Comparison of ENCODE assay signal across 22 cellular contexts in genomic region chr9:35612843-35613242, GRCh38. TPM values are rescaled to one million over a fixed set of nuclear protein-coding genes. Genes with fewer than 3 reads are reported as not detected.
A peak's percentile ranks its signal among the peaks of the same experiment; 100 is the strongest.
DNase-seq lines count a peak whose midpoint lies in the region; ATAC-seq, FAIRE-seq and TF ChIP-seq lines count a peak whose summit lies in the region.
"Had no signal": no experiment of that assay in that cellular context is flagged by ENCODE, and none has a peak within 500 bp of the region (broad histone marks: within the 10 kb centered on the region; RNA-seq: fewer than 3 reads in every experiment).

No MANE protein-coding gene starts in this region.

- CTCF ChIA-PET in HepG2 (lab: Yijun Ruan, JAX; ENCODE audit: low intra/inter-chr PET ratio, low total read pairs), result no interaction called here

- no peaks in the 10 kb centered on the region for H3K79me2 ChIP-seq in HepG2 (ENCODE audit: insufficient read depth, low read length)

- no TSS peak for BruUV-seq in HepG2 (replicated peaks; lab: Mats Ljungman, UMichigan)

- no peaks in the 10 kb centered on the region for H3K4me1 ChIP-seq in HepG2 (ENCODE audit: insufficient read depth, low read length)
- H3K4me1 ChIP-seq in right lobe of liver, result no peaks in the 10 kb centered on the region

- no peaks in the 10 kb centered on the region for H3K27me3 Mint-ChIP-seq in naive B cell
- H3K27me3 Mint-ChIP-seq in activated T-helper 2 cell treated with anti-CD3 and anti-CD28 coated beads, Interferon-gamma antibody, Interleukin-2, Interleukin-4, amounts not matched to agents 10 μg/mL and 5 μg/mL and 100 μg/mL, durations not matched to agents 14 hours and 24 hours and 36 hours (ENCODE audit: low read depth), result no peaks in the 10 kb centered on the region
- H3K27me3 Mint-ChIP-seq: CD4-positive, CD25-positive, alpha-beta regulatory T cell had no signal

- no peaks in the 10 kb centered on the region for H3K9me3 Mint-ChIP-seq in naive B cell
- H3K9me3 Mint-ChIP-seq in activated T-helper 2 cell treated with anti-CD3 and anti-CD28 coated beads, Interferon-gamma antibody, Interleukin-2, Interleukin-4, amounts not matched to agents 10 μg/mL and 5 μg/mL and 100 μg/mL, durations not matched to agents 14 hours and 24 hours and 36 hours, result no peaks in the 10 kb centered on the region

- TF ChIP-seq EP300 in HepG2 (IDR thresholded peaks at IDR 0.05; ENCODE audit: low read depth in 2 of 2, low read length in 2 of 2), result no peak
- TF ChIP-seq EP300 in HepG2 (CRISPR knock-in tag; IDR thresholded peaks at IDR 0.05; ENCODE audit: borderline replicate concordance), result no peak

- intact Hi-C loops in HepG2 (cut with micrococcal nuclease; ENCODE audit: unreplicated experiment), result no loop called here
- intact Hi-C loops in right lobe of liver (cut with DNase I), result no loop called here
- intact Hi-C loops in activated T-helper 2 cell treated with anti-CD3 and anti-CD28 coated beads, Interferon-gamma antibody, Interleukin-2, Interleukin-4, amounts not matched to agents 10 μg/mL and 5 μg/mL and 100 μg/mL, durations not matched to agents 14 hours and 24 hours and 36 hours (cut with micrococcal nuclease), result no loop called here

- peaks cover 62 to 80% (median 78%) of the 10 kb centered on the region in 3 donors for H3K4me1 Mint-ChIP-seq in naive B cell
- peaks cover 31% of the 10 kb centered on the region for H3K4me1 Mint-ChIP-seq in activated T-helper 2 cell treated with anti-CD3 and anti-CD28 coated beads, Interferon-gamma antibody, Interleukin-2, Interleukin-4, amounts not matched to agents 10 μg/mL and 5 μg/mL and 100 μg/mL, durations not matched to agents 14 hours and 24 hours and 36 hours (ENCODE audit: low read depth)

- 35% methylated on average over 2 of the region's 2 CpGs for WGBS in HepG2 (ENCODE audit: low lambda C conversion rate)
- WGBS in right lobe of liver (ENCODE audit: insufficient coverage, low coverage, low lambda C conversion rate, missing lambda C conversion rate), result 60% methylated on average over 1 of the region's 2 CpGs

- H3K4me3 ChIP-seq in HepG2 (replicated peaks in 1 of 3; ENCODE audit: insufficient read depth in 1 of 3, low read depth in 2 of 3, low read length in 3 of 3) (no peak overlapping the region), right lobe of liver (no peak overlapping the region)
- H3K4me3 ChIP-seq: GM23248, MG63 had no signal

- TF ChIP-seq RAD21 in HepG2 (CRISPR knock-in tag; IDR thresholded peaks at IDR 0.05), result no peak

- peak overlapping the region in 4 of 8 donors; percentile 48 to 99 (median 68) for H3K4me3 Mint-ChIP-seq in naive B cell
- no peak overlapping the region for H3K4me3 Mint-ChIP-seq in activated T-helper 2 cell treated with anti-CD3 and anti-CD28 coated beads, Interferon-gamma antibody, Interleukin-2, Interleukin-4, amounts not matched to agents 10 μg/mL and 5 μg/mL and 100 μg/mL, durations not matched to agents 14 hours and 24 hours and 36 hours (ENCODE audit: low read depth)

- no peak overlapping the region for H3K4me2 ChIP-seq in HepG2 (ENCODE audit: low read depth, low read length)
- H3K4me2 ChIP-seq: SK-N-SH had no signal

- H3K9me3 ChIP-seq in HepG2 (ENCODE audit: low read length), result no peaks in the 10 kb centered on the region
- H3K9me3 ChIP-seq in right lobe of liver, result no peaks in the 10 kb centered on the region
- H3K9me3 ChIP-seq: MG63, SK-N-SH had no signal

- no peak for DNase-seq in HepG2 (ENCODE audit: low spot score)
- DNase-seq in right lobe of liver, result no peak
- DNase-seq in naive B cell, result no peak
- no peak for DNase-seq in activated T-helper 2 cell treated with anti-CD3 and anti-CD28 coated beads, Interferon-gamma antibody, Interleukin-2, Interleukin-4, amounts not matched to agents 10 μg/mL and 5 μg/mL and 100 μg/mL, durations not matched to agents 14 hours and 24 hours and 36 hours (ENCODE audit: low spot score)
- DNase-seq in globus pallidus (ENCODE audit: low spot score), result no peak
- DNase-seq: ACHN; CD4-positive, CD25-positive, alpha-beta regulatory T cell; GM23248; H7; KG1; MG63; NCI-H2029; NCI-H446; NCI-H524 treated with DMSO at 0.1 percent for 48 hours; NCI-H774; SK-N-SH had no signal

- peaks cover 0 to 43% of the 10 kb centered on the region in 2 experiments; a peak in 3 of 5 replicates for H3K27me3 ChIP-seq in HepG2 (ENCODE audit: control insufficient read depth in 1 of 2, insufficient read depth in 2 of 2, low read length in 2 of 2)
- H3K27me3 ChIP-seq in right lobe of liver, result no peaks in the 10 kb centered on the region
- H3K27me3 ChIP-seq: MG63 had no signal

- TF ChIP-seq CTCF in HepG2 (CRISPR knock-in tag; IDR thresholded peaks at IDR 0.05) (no peak), right lobe of liver (IDR thresholded peaks at IDR 0.05) (no peak)

- H3K9ac ChIP-seq in HepG2 (ENCODE audit: insufficient read depth, low read depth, low read length), result no peak overlapping the region
- H3K9ac ChIP-seq: GM23248, SK-N-SH had no signal

- peaks cover 25 to 55% of the 10 kb centered on the region in 2 donors for H3K36me3 Mint-ChIP-seq in naive B cell
- peaks cover 30% of the 10 kb centered on the region for H3K36me3 Mint-ChIP-seq in activated T-helper 2 cell treated with anti-CD3 and anti-CD28 coated beads, Interferon-gamma antibody, Interleukin-2, Interleukin-4, amounts not matched to agents 10 μg/mL and 5 μg/mL and 100 μg/mL, durations not matched to agents 14 hours and 24 hours and 36 hours (ENCODE audit: low read depth)
- H3K36me3 Mint-ChIP-seq: CD4-positive, CD25-positive, alpha-beta regulatory T cell had no signal

- POLR2A ChIA-PET in HepG2 (lab: Yijun Ruan, JAX), result no interaction called here

- in situ Hi-C loops in HepG2 (cut with HindIII; ENCODE audit: extremely low pct_ligation_motif_present, low pct_unique_long_range_greater_than_20kb), result no loop called here

- H4K20me1 ChIP-seq in HepG2 (ENCODE audit: insufficient read depth, low read length), result no peaks in the 10 kb centered on the region

- H2AFZ ChIP-seq in HepG2 (ENCODE audit: low read length), result no peak overlapping the region
- H2AFZ ChIP-seq: GM23248 had no signal

- peak overlapping the region in 4 of 6 donors; percentile 47 to 95 (median 87) for H3K27ac Mint-ChIP-seq in naive B cell
- H3K27ac Mint-ChIP-seq in activated T-helper 2 cell treated with anti-CD3 and anti-CD28 coated beads, Interferon-gamma antibody, Interleukin-2, Interleukin-4, amounts not matched to agents 10 μg/mL and 5 μg/mL and 100 μg/mL, durations not matched to agents 14 hours and 24 hours and 36 hours, result no peak overlapping the region

- TF ChIP-seq POLR2A in HepG2 (IDR thresholded peaks at IDR 0.05; ENCODE audit: insufficient read depth in 1 of 2, low read depth in 2 of 2, low read length in 2 of 2) (no peak), right lobe of liver (IDR thresholded peaks at IDR 0.05) (no peak)

- H3K27ac ChIP-seq in HepG2 (ENCODE audit: extremely low read length, insufficient read depth, low read length), result no peak overlapping the region
- no peak overlapping the region for H3K27ac ChIP-seq in right lobe of liver
- H3K27ac ChIP-seq: 22Rv1, GM23248 had no signal

- peaks cover 3 to 12% of the 10 kb centered on the region in 2 experiments; a peak in 3 of 5 replicates for H3K36me3 ChIP-seq in HepG2 (replicated peaks in 1 of 2; ENCODE audit: control insufficient read depth in 1 of 2, insufficient read depth in 2 of 2, low read length in 2 of 2)
- H3K36me3 ChIP-seq in right lobe of liver, result peaks cover 0 to 15% (median 6%) of the 10 kb centered on the region in 4 donors

- no peak for FAIRE-seq in HepG2 (lab: Jason Lieb, UNC)
- FAIRE-seq: GM18507, RCC 7860 had no signal

- ATAC-seq in HepG2 (no peak), right lobe of liver (no peak), naive B cell (ENCODE audit: low read depth in 2 of 2) (no peak), HG02642 (IDR thresholded peaks at IDR 0.05; ENCODE audit: poor library complexity, unreplicated experiment) (no peak)

RNA-seq across cellular contexts. Expression of gene CD72, which starts 5.4 kb away (rescaled TPM):
- total RNA-seq in HepG2 (2016; rRNA removed; fragmentation: Illumina TruSeq; extraction: Trizol) (0.18 TPM in 1 of 2 replicates, not detected in the other), right lobe of liver (1 to 10 TPM in 4 of 6 experiments, under 1 TPM in 2; 0.60 to 6.9 (median 2.3) TPM)
- total RNA-seq in HepG2 (2016; cell fraction: cytosol; rRNA removed; fragmentation: Illumina TruSeq; extraction: Trizol; ENCODE audit: low read depth), result not detected in 2 replicates
- total RNA-seq in HepG2 (2016; cell fraction: insoluble cytoplasmic fraction; rRNA removed; fragmentation: Illumina TruSeq; extraction: Trizol), result 0.17 TPM in 1 of 2 replicates, not detected in the other
- not detected in 2 replicates for total RNA-seq in HepG2 (2016; cell fraction: membrane; rRNA removed; fragmentation: Illumina TruSeq; extraction: Trizol)
- 1.0 TPM in 1 of 2 replicates, not detected in the other for total RNA-seq in HepG2 (2016; cell fraction: nucleus; rRNA removed; fragmentation: Illumina TruSeq; extraction: Trizol)
- polyA plus RNA-seq in HepG2 (2011; rRNA removed) (0.82 and 1.1 TPM in 2 replicates), naive B cell (ENCODE audit: low read depth in 6 of 6) (100 to 1,000 TPM; 293 to 418 (median 315) TPM)
- 0.19 and 0.32 TPM in 2 replicates for polyA plus RNA-seq in HepG2 (2011; cell fraction: cytosol; rRNA removed)
- polyA plus RNA-seq in HepG2 (2011; cell fraction: nucleus; rRNA removed), result 2.3 and 3.2 TPM in 2 replicates
- polyA plus RNA-seq in HepG2 (2012), result 0.19 and 0.71 TPM in 2 replicates
- polyA plus RNA-seq in HepG2 (2016; cell fraction: cytosol; fragmentation: Illumina TruSeq; extraction: Trizol; ENCODE audit: low read depth), result not detected in 2 replicates
- polyA plus RNA-seq in HepG2 (2016; cell fraction: insoluble cytoplasmic fraction; fragmentation: Illumina TruSeq; extraction: Trizol; ENCODE audit: low read depth), result not detected in 2 replicates
- polyA plus RNA-seq in HepG2 (2016; cell fraction: membrane; fragmentation: Illumina TruSeq; extraction: Trizol; ENCODE audit: low read depth), result not detected in 2 replicates
- 0.67 TPM in 1 of 2 replicates, not detected in the other for polyA plus RNA-seq in HepG2 (2016; cell fraction: nucleus; fragmentation: Illumina TruSeq; extraction: Trizol; ENCODE audit: insufficient read depth, low read depth)
- polyA minus RNA-seq in HepG2 (2011; rRNA and poly(A)+ RNA removed; ENCODE audit: low replicate concordance), result 0.23 and 0.64 TPM in 2 replicates
- polyA minus RNA-seq in HepG2 (2011; cell fraction: cytosol; rRNA and poly(A)+ RNA removed), result not detected in 2 replicates
- polyA minus RNA-seq in HepG2 (2011; cell fraction: nucleus; rRNA and poly(A)+ RNA removed), result 1.7 and 2.4 TPM in 2 replicates
- 11.3 and 11.4 TPM in 2 replicates for total RNA-seq in activated T-helper 2 cell treated with anti-CD3 and anti-CD28 coated beads, Interferon-gamma antibody, Interleukin-2, Interleukin-4, amounts not matched to agents 10 μg/mL and 5 μg/mL and 100 μg/mL, durations not matched to agents 14 hours and 24 hours and 36 hours

RNA-seq across cellular contexts. Expression of gene TESK1, which starts 7.8 kb away (rescaled TPM):
- total RNA-seq in HepG2 (2016; rRNA removed; fragmentation: Illumina TruSeq; extraction: Trizol), result 3.1 and 7.3 TPM in 2 replicates
- 8.5 and 8.9 TPM in 2 replicates for total RNA-seq in HepG2 (2016; cell fraction: cytosol; rRNA removed; fragmentation: Illumina TruSeq; extraction: Trizol; ENCODE audit: low read depth)
- 3.0 and 7.7 TPM in 2 replicates for total RNA-seq in HepG2 (2016; cell fraction: insoluble cytoplasmic fraction; rRNA removed; fragmentation: Illumina TruSeq; extraction: Trizol)
- 12.5 and 13.0 TPM in 2 replicates for total RNA-seq in HepG2 (2016; cell fraction: membrane; rRNA removed; fragmentation: Illumina TruSeq; extraction: Trizol)
- total RNA-seq in HepG2 (2016; cell fraction: nucleus; rRNA removed; fragmentation: Illumina TruSeq; extraction: Trizol), result 8.3 and 9.6 TPM in 2 replicates
- polyA plus RNA-seq in HepG2 (2011; rRNA removed), result 13.6 and 17.7 TPM in 2 replicates
- polyA plus RNA-seq in HepG2 (2011; cell fraction: cytosol; rRNA removed), result 7.5 and 8.6 TPM in 2 replicates
- 84.3 and 90.2 TPM in 2 replicates for polyA plus RNA-seq in HepG2 (2011; cell fraction: nucleus; rRNA removed)
- 16.5 and 24.7 TPM in 2 replicates for polyA plus RNA-seq in HepG2 (2012)
- polyA plus RNA-seq in HepG2 (2016; cell fraction: cytosol; fragmentation: Illumina TruSeq; extraction: Trizol; ENCODE audit: low read depth), result 12.4 and 13.5 TPM in 2 replicates
- polyA plus RNA-seq in HepG2 (2016; cell fraction: insoluble cytoplasmic fraction; fragmentation: Illumina TruSeq; extraction: Trizol; ENCODE audit: low read depth), result 7.5 and 8.7 TPM in 2 replicates
- 19.0 and 21.4 TPM in 2 replicates for polyA plus RNA-seq in HepG2 (2016; cell fraction: membrane; fragmentation: Illumina TruSeq; extraction: Trizol; ENCODE audit: low read depth)
- 34.7 and 41.3 TPM in 2 replicates for polyA plus RNA-seq in HepG2 (2016; cell fraction: nucleus; fragmentation: Illumina TruSeq; extraction: Trizol; ENCODE audit: insufficient read depth, low read depth)
- 11.7 and 13.6 TPM in 2 replicates for polyA minus RNA-seq in HepG2 (2011; rRNA and poly(A)+ RNA removed; ENCODE audit: low replicate concordance)
- polyA minus RNA-seq in HepG2 (2011; cell fraction: cytosol; rRNA and poly(A)+ RNA removed), result 4.0 and 5.1 TPM in 2 replicates
- polyA minus RNA-seq in HepG2 (2011; cell fraction: nucleus; rRNA and poly(A)+ RNA removed), result 20.6 and 20.9 TPM in 2 replicates
- 10 to 100 TPM; 10.7 to 17.2 (median 13.4) TPM for total RNA-seq in right lobe of liver
- 10 to 100 TPM in 1 of 6 donors, 1 to 10 TPM in 5; 3.0 to 18.8 (median 6.8) TPM for polyA plus RNA-seq in naive B cell (ENCODE audit: low read depth in 6 of 6)
- 44.5 and 48.0 TPM in 2 replicates for total RNA-seq in activated T-helper 2 cell treated with anti-CD3 and anti-CD28 coated beads, Interferon-gamma antibody, Interleukin-2, Interleukin-4, amounts not matched to agents 10 μg/mL and 5 μg/mL and 100 μg/mL, durations not matched to agents 14 hours and 24 hours and 36 hours

RNA-seq across cellular contexts. Expression of gene SIT1, which starts 37.9 kb away (rescaled TPM):
- total RNA-seq in HepG2 (2016; rRNA removed; fragmentation: Illumina TruSeq; extraction: Trizol) (0.09 and 0.24 TPM in 2 replicates), right lobe of liver (under 1 TPM in 5 of 6 experiments, not detected in 1; 0.18 to 0.58 (median 0.37) TPM)
- not detected in 2 replicates for total RNA-seq in HepG2 (2016; cell fraction: cytosol; rRNA removed; fragmentation: Illumina TruSeq; extraction: Trizol; ENCODE audit: low read depth)
- not detected in 2 replicates for total RNA-seq in HepG2 (2016; cell fraction: insoluble cytoplasmic fraction; rRNA removed; fragmentation: Illumina TruSeq; extraction: Trizol)
- not detected in 2 replicates for total RNA-seq in HepG2 (2016; cell fraction: membrane; rRNA removed; fragmentation: Illumina TruSeq; extraction: Trizol)
- not detected in 2 replicates for total RNA-seq in HepG2 (2016; cell fraction: nucleus; rRNA removed; fragmentation: Illumina TruSeq; extraction: Trizol)
- polyA plus RNA-seq in HepG2 (2011; rRNA removed) (5.0 and 6.7 TPM in 2 replicates), naive B cell (ENCODE audit: low read depth in 6 of 6) (100 to 1,000 TPM in 1 of 6 donors, 10 to 100 TPM in 5; 56.8 to 107 (median 73.5) TPM)
- polyA plus RNA-seq in HepG2 (2011; cell fraction: cytosol; rRNA removed), result 4.9 and 8.4 TPM in 2 replicates
- polyA plus RNA-seq in HepG2 (2011; cell fraction: nucleus; rRNA removed), result 2.7 and 2.8 TPM in 2 replicates
- 2.0 and 3.3 TPM in 2 replicates for polyA plus RNA-seq in HepG2 (2012)
- polyA plus RNA-seq in HepG2 (2016; cell fraction: cytosol; fragmentation: Illumina TruSeq; extraction: Trizol; ENCODE audit: low read depth), result 0.12 and 0.14 TPM in 2 replicates
- polyA plus RNA-seq in HepG2 (2016; cell fraction: insoluble cytoplasmic fraction; fragmentation: Illumina TruSeq; extraction: Trizol; ENCODE audit: low read depth), result not detected in 2 replicates
- polyA plus RNA-seq in HepG2 (2016; cell fraction: membrane; fragmentation: Illumina TruSeq; extraction: Trizol; ENCODE audit: low read depth), result not detected in 2 replicates
- not detected in 2 replicates for polyA plus RNA-seq in HepG2 (2016; cell fraction: nucleus; fragmentation: Illumina TruSeq; extraction: Trizol; ENCODE audit: insufficient read depth, low read depth)
- polyA minus RNA-seq in HepG2 (2011; rRNA and poly(A)+ RNA removed; ENCODE audit: low replicate concordance), result 5.0 TPM in 1 of 2 replicates, not detected in the other
- polyA minus RNA-seq in HepG2 (2011; cell fraction: cytosol; rRNA and poly(A)+ RNA removed), result 1.4 and 2.8 TPM in 2 replicates
- 0.50 TPM in 1 of 2 replicates, not detected in the other for polyA minus RNA-seq in HepG2 (2011; cell fraction: nucleus; rRNA and poly(A)+ RNA removed)
- 90.2 and 92.1 TPM in 2 replicates for total RNA-seq in activated T-helper 2 cell treated with anti-CD3 and anti-CD28 coated beads, Interferon-gamma antibody, Interleukin-2, Interleukin-4, amounts not matched to agents 10 μg/mL and 5 μg/mL and 100 μg/mL, durations not matched to agents 14 hours and 24 hours and 36 hours
- total RNA-seq: GM23248, HT1080 had no signal
- polyA plus RNA-seq: BJ, GM23248, SK-N-SH had no signal

RNA-seq across cellular contexts. Expression of gene RMRP, which starts 45.0 kb away (rescaled TPM):
- 1,047 and 4,025 TPM in 2 replicates for total RNA-seq in HepG2 (2016; rRNA removed; fragmentation: Illumina TruSeq; extraction: Trizol)
- total RNA-seq in HepG2 (2016; cell fraction: cytosol; rRNA removed; fragmentation: Illumina TruSeq; extraction: Trizol; ENCODE audit: low read depth), result 14,541 and 17,847 TPM in 2 replicates
- total RNA-seq in HepG2 (2016; cell fraction: insoluble cytoplasmic fraction; rRNA removed; fragmentation: Illumina TruSeq; extraction: Trizol), result 1,278 and 4,694 TPM in 2 replicates
- total RNA-seq in HepG2 (2016; cell fraction: membrane; rRNA removed; fragmentation: Illumina TruSeq; extraction: Trizol), result 1,777 and 1,949 TPM in 2 replicates
- 24,487 and 26,007 TPM in 2 replicates for total RNA-seq in HepG2 (2016; cell fraction: nucleus; rRNA removed; fragmentation: Illumina TruSeq; extraction: Trizol)
- 36.7 and 51.4 TPM in 2 replicates for polyA plus RNA-seq in HepG2 (2011; rRNA removed)
- polyA plus RNA-seq in HepG2 (2011; cell fraction: cytosol; rRNA removed), result 33.6 and 36.8 TPM in 2 replicates
- 3,177 and 3,657 TPM in 2 replicates for polyA plus RNA-seq in HepG2 (2011; cell fraction: nucleus; rRNA removed)
- 10.9 and 118 TPM in 2 replicates for polyA plus RNA-seq in HepG2 (2012)
- 4.5 TPM in 1 of 2 replicates, not detected in the other for polyA plus RNA-seq in HepG2 (2016; cell fraction: cytosol; fragmentation: Illumina TruSeq; extraction: Trizol; ENCODE audit: low read depth)
- not detected in 2 replicates for polyA plus RNA-seq in HepG2 (2016; cell fraction: insoluble cytoplasmic fraction; fragmentation: Illumina TruSeq; extraction: Trizol; ENCODE audit: low read depth)
- polyA plus RNA-seq in HepG2 (2016; cell fraction: membrane; fragmentation: Illumina TruSeq; extraction: Trizol; ENCODE audit: low read depth), result not detected in 2 replicates
- polyA plus RNA-seq in HepG2 (2016; cell fraction: nucleus; fragmentation: Illumina TruSeq; extraction: Trizol; ENCODE audit: insufficient read depth, low read depth), result not detected in 2 replicates
- 7,133 and 10,474 TPM in 2 replicates for polyA minus RNA-seq in HepG2 (2011; rRNA and poly(A)+ RNA removed; ENCODE audit: low replicate concordance)
- polyA minus RNA-seq in HepG2 (2011; cell fraction: cytosol; rRNA and poly(A)+ RNA removed), result 10,046 and 14,120 TPM in 2 replicates
- polyA minus RNA-seq in HepG2 (2011; cell fraction: nucleus; rRNA and poly(A)+ RNA removed), result 104,669 and 122,700 TPM in 2 replicates
- total RNA-seq in right lobe of liver, result over 10,000 TPM in 2 of 6 experiments, 1,000 to 10,000 TPM in 4; 1,534 to 17,791 (median 6,650) TPM
- polyA plus RNA-seq in naive B cell (ENCODE audit: low read depth in 6 of 6), result 10 to 100 TPM in 4 of 6 donors, not detected in 2; 41.0 to 72.3 (median 56.5) TPM
- 5,290 and 6,583 TPM in 2 replicates for total RNA-seq in activated T-helper 2 cell treated with anti-CD3 and anti-CD28 coated beads, Interferon-gamma antibody, Interleukin-2, Interleukin-4, amounts not matched to agents 10 μg/mL and 5 μg/mL and 100 μg/mL, durations not matched to agents 14 hours and 24 hours and 36 hours
- polyA plus RNA-seq: CD4-positive, CD25-positive, alpha-beta regulatory T cell; GM23248 had no signal

RNA-seq across cellular contexts. Expression of gene CCDC107, which starts 45.2 kb away (rescaled TPM):
- total RNA-seq in HepG2 (2016; rRNA removed; fragmentation: Illumina TruSeq; extraction: Trizol), result 4.1 and 7.1 TPM in 2 replicates
- total RNA-seq in HepG2 (2016; cell fraction: cytosol; rRNA removed; fragmentation: Illumina TruSeq; extraction: Trizol; ENCODE audit: low read depth), result 13.2 and 13.3 TPM in 2 replicates
- 4.2 and 6.7 TPM in 2 replicates for total RNA-seq in HepG2 (2016; cell fraction: insoluble cytoplasmic fraction; rRNA removed; fragmentation: Illumina TruSeq; extraction: Trizol)
- total RNA-seq in HepG2 (2016; cell fraction: membrane; rRNA removed; fragmentation: Illumina TruSeq; extraction: Trizol), result 13.0 TPM in 2 replicates
- 5.3 and 6.1 TPM in 2 replicates for total RNA-seq in HepG2 (2016; cell fraction: nucleus; rRNA removed; fragmentation: Illumina TruSeq; extraction: Trizol)
- polyA plus RNA-seq in HepG2 (2011; rRNA removed), result 15.2 and 17.4 TPM in 2 replicates
- 15.9 and 16.7 TPM in 2 replicates for polyA plus RNA-seq in HepG2 (2011; cell fraction: cytosol; rRNA removed)
- polyA plus RNA-seq in HepG2 (2011; cell fraction: nucleus; rRNA removed), result 7.4 and 9.8 TPM in 2 replicates
- 8.7 and 10.5 TPM in 2 replicates for polyA plus RNA-seq in HepG2 (2012)
- 30.2 and 33.6 TPM in 2 replicates for polyA plus RNA-seq in HepG2 (2016; cell fraction: cytosol; fragmentation: Illumina TruSeq; extraction: Trizol; ENCODE audit: low read depth)
- polyA plus RNA-seq in HepG2 (2016; cell fraction: insoluble cytoplasmic fraction; fragmentation: Illumina TruSeq; extraction: Trizol; ENCODE audit: low read depth), result 6.7 and 7.5 TPM in 2 replicates
- 19.8 and 22.8 TPM in 2 replicates for polyA plus RNA-seq in HepG2 (2016; cell fraction: membrane; fragmentation: Illumina TruSeq; extraction: Trizol; ENCODE audit: low read depth)
- 14.5 and 15.3 TPM in 2 replicates for polyA plus RNA-seq in HepG2 (2016; cell fraction: nucleus; fragmentation: Illumina TruSeq; extraction: Trizol; ENCODE audit: insufficient read depth, low read depth)
- polyA minus RNA-seq in HepG2 (2011; rRNA and poly(A)+ RNA removed; ENCODE audit: low replicate concordance), result 3.4 and 5.3 TPM in 2 replicates
- 4.0 and 4.5 TPM in 2 replicates for polyA minus RNA-seq in HepG2 (2011; cell fraction: cytosol; rRNA and poly(A)+ RNA removed)
- polyA minus RNA-seq in HepG2 (2011; cell fraction: nucleus; rRNA and poly(A)+ RNA removed), result 4.4 and 4.8 TPM in 2 replicates
- 10 to 100 TPM; 10.0 to 24.2 (median 15.3) TPM for total RNA-seq in right lobe of liver
- 10 to 100 TPM; 42.7 to 60.2 (median 51.5) TPM for polyA plus RNA-seq in naive B cell (ENCODE audit: low read depth in 6 of 6)
- 23.0 TPM in 2 replicates for total RNA-seq in activated T-helper 2 cell treated with anti-CD3 and anti-CD28 coated beads, Interferon-gamma antibody, Interleukin-2, Interleukin-4, amounts not matched to agents 10 μg/mL and 5 μg/mL and 100 μg/mL, durations not matched to agents 14 hours and 24 hours and 36 hours

Comparison
In these comparisons a context has a peak if more than half of its experiments do, and no peak if none do; other contexts are left out.
1. RNA of gene SIT1, which starts 37.9 kb away (total RNA-seq): 90.2 to 92.1 TPM in activated T-helper 2 cell treated with anti-CD3 and anti-CD28 coated beads, Interferon-gamma antibody, Interleukin-2, Interleukin-4, amounts not matched to agents 10 μg/mL and 5 μg/mL and 100 μg/mL, durations not matched to agents 14 hours and 24 hours and 36 hours; 0.18 to 0.58 TPM in right lobe of liver and 0.09 to 0.24 TPM in HepG2; every median in the first group is over 10 times any median in the second.